ENCODE assay signal across 1 cellular context in the genomic region with DNA sequence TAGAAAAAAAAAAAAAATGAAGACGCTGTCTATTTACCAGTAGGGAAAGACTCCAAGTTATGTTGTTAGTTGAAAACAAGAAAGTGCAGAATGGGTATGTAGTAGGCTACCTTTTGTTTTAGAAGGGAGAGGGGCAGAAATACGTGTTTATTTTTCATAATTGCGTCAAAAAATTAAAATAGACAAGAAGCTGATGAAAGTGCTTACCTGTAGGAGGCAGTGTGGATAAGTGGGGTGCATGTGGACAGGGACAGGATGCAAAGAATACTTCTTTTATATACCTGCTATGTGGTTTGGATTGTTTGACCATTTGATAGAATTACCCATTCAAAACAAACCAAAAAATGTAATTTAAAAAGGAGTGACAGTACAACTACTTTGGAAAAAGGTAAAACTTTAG.
TF ChIP-seq lines count a peak whose summit lies in the region.

No MANE protein-coding gene starts in this region.

TF ChIP-seq in HCT116, 20 proteins besides CTCF, POLR2A, EP300 and RAD21 (continued from another document):
- TF ChIP-seq TCF7L2 (IDR thresholded peaks at IDR 0.05; ENCODE audit: borderline replicate concordance, extremely low read depth, insufficient read depth, insufficient read length) (no peak), EZH2 (IDR thresholded peaks at IDR 0.05) (no peak), SIN3A (IDR thresholded peaks at IDR 0.05; ENCODE audit: low read depth) (no peak)
- TF ChIP-seq, protein P1, sequence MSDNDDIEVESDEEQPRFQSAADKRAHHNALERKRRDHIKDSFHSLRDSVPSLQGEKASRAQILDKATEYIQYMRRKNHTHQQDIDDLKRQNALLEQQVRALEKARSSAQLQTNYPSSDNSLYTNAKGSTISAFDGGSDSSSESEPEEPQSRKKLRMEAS (IDR thresholded peaks at IDR 0.05) = no peak
